8 cellular contexts compared by ENCODE assay signal in the genomic region with DNA sequence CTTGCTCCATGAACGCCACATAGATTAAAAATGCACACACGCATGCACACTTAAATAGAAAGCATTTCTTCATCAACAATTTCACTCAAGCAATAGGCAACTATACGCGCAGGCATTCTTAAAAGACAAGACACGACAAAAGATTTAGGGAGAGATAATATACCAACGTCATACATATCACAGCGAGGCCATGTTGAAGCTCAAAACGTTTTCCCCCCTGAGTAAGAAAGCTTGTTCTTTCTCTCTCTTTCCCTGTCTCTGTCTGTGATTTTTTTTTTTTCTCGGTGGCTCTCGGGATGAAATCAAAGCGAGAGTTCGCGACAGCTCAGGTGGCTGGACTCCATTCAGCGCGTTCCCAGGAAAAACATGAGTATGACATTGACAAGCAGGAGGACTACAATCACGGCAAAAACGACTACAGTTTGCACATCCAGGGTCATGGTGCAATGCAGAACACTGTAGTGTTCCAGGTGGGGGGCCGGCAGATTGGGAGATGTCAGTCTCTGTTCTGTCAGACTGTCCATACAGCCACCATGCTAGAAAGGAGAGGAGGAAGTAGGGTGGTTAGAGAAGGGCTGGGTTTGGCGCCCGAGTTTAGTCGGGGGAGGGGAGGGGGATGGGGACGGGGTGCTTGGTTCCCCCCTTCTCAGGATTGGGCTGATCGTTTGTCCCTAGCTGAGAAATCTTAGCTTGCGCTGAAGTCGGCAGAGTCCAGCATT. TPM values are rescaled to one million over a fixed set of nuclear protein-coding genes. Genes with fewer than 3 reads are reported as not detected.
A peak's percentile ranks its signal among the peaks of the same experiment; 100 is the strongest.
DNase-seq lines count a peak whose midpoint lies in the region; ATAC-seq and TF ChIP-seq lines count a peak whose summit lies in the region.

No MANE protein-coding gene starts in this region.

- peak overlapping the region; percentile 69 for H3K4me2 ChIP-seq in BLaER1

- peak overlapping the region; percentile 82 for H3K4me3 Mint-ChIP-seq in endodermal cell
- peak overlapping the region; percentile 98 for H3K4me3 Mint-ChIP-seq in natural killer cell

- intact Hi-C loops in natural killer cell (cut with micrococcal nuclease) (loop anchor here (5.0 kb wide), 1 partner anchor 453 kb away; a partner anchor contains a TSS), vagina (cut with DNase I) (no loop called here)

- H3K4me3 ChIP-seq in BLaER1 (peak overlapping the region; percentile 74), HUES6 (ENCODE audit: low read depth, low read length) (peak overlapping the region; percentile 93), endodermal cell (ENCODE audit: low read length) (peak overlapping the region; percentile 93), vagina (peak overlapping the region; percentile 49 to 60)

- DNase-seq in endodermal cell: peak; percentile 41
- DNase-seq in natural killer cell: peak; percentile 15
- no peak for DNase-seq in vagina (ENCODE audit: extremely low spot score in 2 of 2)
- no peak for DNase-seq in iPS-NIHi7 (ENCODE audit: extremely low spot score)

- H3K27ac Mint-ChIP-seq in endodermal cell (peak overlapping the region; percentile 90), natural killer cell (peak overlapping the region; percentile 91 to 99)

- H3K9me3 ChIP-seq in BLaER1 (no peaks in the 10 kb centered on the region), HUES6 (ENCODE audit: control insufficient read depth, insufficient read depth, low read depth, low read length) (no peaks in the 10 kb centered on the region; the same call in 1 of the 2 replicates), endodermal cell (ENCODE audit: control insufficient read depth, low read length) (no peaks in the 10 kb centered on the region), vagina (no peaks in the 10 kb centered on the region)

- H3K27ac ChIP-seq in BLaER1 (peak overlapping the region; percentile 87), HUES6 (ENCODE audit: low read depth, low read length) (peak overlapping the region; percentile 79; the same call in 1 of the 2 replicates), endodermal cell (ENCODE audit: low read depth, low read length) (peak overlapping the region; percentile 88), vagina (peak overlapping the region; percentile 88)

- H3K9me3 Mint-ChIP-seq in endodermal cell: peaks cover 66% of the 10 kb centered on the region
- H3K9me3 Mint-ChIP-seq in natural killer cell: no peaks in the 10 kb centered on the region

- H3K27me3 ChIP-seq in BLaER1: peaks cover 23% of the 10 kb centered on the region
- no peaks in the 10 kb centered on the region for H3K27me3 ChIP-seq in HUES6 (ENCODE audit: control insufficient read depth, insufficient read depth, low read length)
- no peaks in the 10 kb centered on the region for H3K27me3 ChIP-seq in endodermal cell (ENCODE audit: control insufficient read depth, insufficient read depth, low read length, poor library complexity, severe bottlenecking)
- H3K27me3 ChIP-seq in vagina: no peaks in the 10 kb centered on the region

- peaks cover 42% of the 10 kb centered on the region for H3K4me1 ChIP-seq in BLaER1
- H3K4me1 ChIP-seq in HUES6 (ENCODE audit: control insufficient read depth, insufficient read depth, low read length): peaks cover 14% of the 10 kb centered on the region
- H3K4me1 ChIP-seq in endodermal cell (ENCODE audit: control insufficient read depth, insufficient read depth, low read length): no peaks in the 10 kb centered on the region
- H3K4me1 ChIP-seq in vagina: peaks cover 13% of the 10 kb centered on the region

- H4K20me1 ChIP-seq in BLaER1: 0 out of 2 replicates have a peak, but pooled peaks cover 11% of the 10 kb centered on the region

- ATAC-seq in GM19452 (IDR thresholded peaks at IDR 0.05; ENCODE audit: unreplicated experiment) (peak; percentile 31), natural killer cell (peak; percentile 37 to 64 (median 41))
- peak; percentile 9 to 15 for ATAC-seq in activated CD4-positive, CD25-positive, alpha-beta regulatory T cell treated with anti-CD3 and anti-CD28 coated beads, Interleukin-2, amount 50 U/mL, for 24 hours

- peaks cover 18% of the 10 kb centered on the region for H3K4me1 Mint-ChIP-seq in endodermal cell
- peaks cover 47 to 54% of the 10 kb centered on the region in 2 donors for H3K4me1 Mint-ChIP-seq in natural killer cell

- H3K36me3 ChIP-seq in BLaER1: no peaks in the 10 kb centered on the region
- H3K36me3 ChIP-seq in HUES6 (ENCODE audit: control insufficient read depth, insufficient read depth, low read length): no peaks in the 10 kb centered on the region
- no peaks in the 10 kb centered on the region for H3K36me3 ChIP-seq in endodermal cell (ENCODE audit: control insufficient read depth, insufficient read depth, low read length)
- H3K36me3 ChIP-seq in vagina: no peaks in the 10 kb centered on the region

- H3K9ac ChIP-seq in BLaER1 (peak overlapping the region; percentile 84), HUES6 (ENCODE audit: low read length) (peak overlapping the region; percentile 87), endodermal cell (ENCODE audit: extremely low read depth, low read length, poor library complexity, severe bottlenecking) (peak overlapping the region; percentile 53)

- WGBS in endodermal cell (ENCODE audit: insufficient coverage in 1 of 2, insufficient read length in 1 of 2), 2 experiments: 0 to 4% methylated on average over 2 to 25 of the region's 25 CpGs

- H3K27me3 Mint-ChIP-seq in endodermal cell (ENCODE audit: insufficient read depth): peaks cover 16% of the 10 kb centered on the region
- H3K27me3 Mint-ChIP-seq in natural killer cell (ENCODE audit: low read depth in 2 of 2): peaks cover 0 to 12% of the 10 kb centered on the region in 2 donors

- TF ChIP-seq CTCF in endodermal cell (conservative IDR thresholded peaks at IDR 0.05) (no peak), natural killer cell (IDR thresholded peaks at IDR 0.05) (no peak), vagina (IDR thresholded peaks at IDR 0.05) (no peak)

- TF ChIP-seq POLR2A in vagina (IDR thresholded peaks at IDR 0.05): no peak

- H3K36me3 Mint-ChIP-seq in endodermal cell (ENCODE audit: low read depth): no peaks in the 10 kb centered on the region
- no peaks in the 10 kb centered on the region for H3K36me3 Mint-ChIP-seq in natural killer cell

RNA-seq across cellular contexts. Expression of a gene that starts 30.7 kb away (rescaled TPM):
- total RNA-seq in endodermal cell (10 to 100 TPM; 12.2 to 16.8 TPM), natural killer cell (10 to 100 TPM; 52.3 to 69.1 (median 64.2) TPM), vagina (10.3 TPM)
- polyA plus RNA-seq in endodermal cell (2013, experiment 1 of 2): 37.5 TPM
- 37.1 TPM for polyA plus RNA-seq in endodermal cell (2013, experiment 2 of 2)

Comparison
In these comparisons a context has a peak if more than half of its experiments do, and no peak if none do; other contexts are left out.
1. DNase-seq: peak in endodermal cell (single experiment) and natural killer cell (single experiment); none in vagina (0 of 2) and iPS-NIHi7 (single experiment).
2. Peak in every context shown above with its lines, with median percentiles within 50 percentile points of each other: H3K27ac ChIP-seq, H3K4me3 ChIP-seq, H3K9ac ChIP-seq and ATAC-seq.